21 cellular contexts compared by ENCODE assay signal in the genomic region with DNA sequence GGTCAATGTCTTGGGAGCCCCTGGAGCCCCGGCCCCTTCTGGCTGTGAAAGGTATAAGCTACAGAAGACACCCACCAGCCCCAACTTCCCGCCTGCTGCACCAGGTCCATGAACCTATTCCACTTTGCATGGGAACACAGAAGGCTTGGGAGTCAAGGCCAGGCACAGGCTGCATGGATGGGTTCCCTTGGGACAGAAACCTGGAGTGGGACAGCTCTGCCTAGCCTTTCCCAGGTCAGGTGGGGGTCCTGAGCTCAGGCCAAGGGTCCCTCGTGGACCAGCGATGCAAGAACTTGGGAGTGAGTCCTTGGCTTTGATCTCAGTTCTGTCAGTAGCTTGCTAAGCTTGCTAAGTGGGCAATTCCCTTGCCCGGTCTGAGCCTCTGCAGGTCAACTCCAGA. TPM values are rescaled to one million over a fixed set of nuclear protein-coding genes. Genes with fewer than 3 reads are reported as not detected.
DNase-seq lines count a peak whose midpoint lies in the region; ATAC-seq and TF ChIP-seq lines count a peak whose summit lies in the region.
"Had no signal": no experiment of that assay in that cellular context is flagged by ENCODE, and none has a peak within 500 bp of the region (broad histone marks: within the 10 kb centered on the region; RNA-seq: fewer than 3 reads in every experiment).

No MANE protein-coding gene starts in this region.

- 100% methylated on average over 2 of the region's 5 CpGs for WGBS in SK-N-SH (ENCODE audit: low lambda C conversion rate)

- peaks cover 25% of the 10 kb centered on the region for H3K79me2 ChIP-seq in SK-N-SH (ENCODE audit: insufficient read depth)

- POLR2A ChIA-PET in SK-N-SH (lab: Yijun Ruan, JAX) = interaction anchor here (0.6 to 0.7 kb wide), 2 partner anchors 42 to 191 kb away, joined by 3 read pairs; no protein-coding TSS in a partner anchor
- POLR2A ChIA-PET in RWPE1 (lab: Yijun Ruan, JAX; ENCODE audit: low non-redundant PET) = no interaction called here

- CTCF ChIA-PET in SK-N-SH (lab: Yijun Ruan, JAX) = interaction anchor here (1.0 to 1.5 kb wide), 2 partner anchors 35 to 117 kb away, joined by 4 read pairs; no protein-coding TSS in a partner anchor
- CTCF ChIA-PET in RWPE1 (lab: Yijun Ruan, JAX) = interaction anchor here (0.5 to 0.6 kb wide), 2 partner anchors 103 to 1586 kb away, joined by 4 read pairs; no protein-coding TSS in a partner anchor

- TF ChIP-seq EP300 in SK-N-SH (IDR thresholded peaks at IDR 0.05; ENCODE audit: borderline replicate concordance in 1 of 2, low read depth in 1 of 2, low read length in 1 of 2) = no peak

- no peak overlapping the region for H3K9ac ChIP-seq in SK-N-SH
- H3K9ac ChIP-seq: KMS-11 had no signal

- H3K9me2 ChIP-seq in SK-N-SH = no peaks in the 10 kb centered on the region

- H3K4me1 ChIP-seq in SK-N-SH (ENCODE audit: control insufficient read depth in 1 of 2, insufficient read depth in 2 of 2, low read depth in 1 of 2, low read length in 1 of 2) (peaks cover under 1% of the 10 kb centered on the region in 2 experiments; a peak in 3 of 4 replicates), lower lobe of right lung (peaks cover 3% of the 10 kb centered on the region)

- H3K36me3 ChIP-seq in SK-N-SH (replicated peaks in 1 of 2; ENCODE audit: control insufficient read depth in 1 of 2, insufficient read depth in 2 of 2, low read length in 1 of 2) (peaks cover 58 to 97% of the 10 kb centered on the region in 2 experiments), lower lobe of right lung (peaks cover 100% of the 10 kb centered on the region)

- ATAC-seq in SK-N-SH treated with all-trans-retinoic acid at 6 μM for 48 hours (no peak), lower lobe of right lung (no peak), HG03521 (IDR thresholded peaks at IDR 0.05; ENCODE audit: unreplicated experiment) (no peak), HG03342 (IDR thresholded peaks at IDR 0.05; ENCODE audit: unreplicated experiment) (no peak)
- ATAC-seq: CD8-positive, alpha-beta T cell had no signal

- TF ChIP-seq RAD21 in SK-N-SH (IDR thresholded peaks at IDR 0.05; ENCODE audit: low read length) = no peak

- no peaks in the 10 kb centered on the region for H3F3A ChIP-seq in SK-N-SH (replicated peaks; ENCODE audit: insufficient read depth)

- H3K27me3 ChIP-seq in SK-N-SH (ENCODE audit: insufficient read depth) (no peaks in the 10 kb centered on the region), lower lobe of right lung (ENCODE audit: low read depth) (no peaks in the 10 kb centered on the region)
- H3K27me3 ChIP-seq: Peyer's patch had no signal

- H3K27ac ChIP-seq in SK-N-SH (ENCODE audit: low read depth in 2 of 2, low read length in 1 of 2) (no peak overlapping the region), RWPE1 (peak overlapping the region; percentile 72), lower lobe of right lung (peak overlapping the region; percentile 21)
- H3K27ac ChIP-seq: 22Rv1, KMS-11, Peyer's patch had no signal

- H3K9me3 ChIP-seq in SK-N-SH (no peaks in the 10 kb centered on the region), lower lobe of right lung (no peaks in the 10 kb centered on the region)
- H3K9me3 ChIP-seq: Peyer's patch had no signal

- no peak overlapping the region for H2AFZ ChIP-seq in SK-N-SH (ENCODE audit: low read depth)

- peak; percentile 8 for DNase-seq in SK-N-SH
- DNase-seq in AG20443 (ENCODE audit: low spot score) = peak; percentile 10
- DNase-seq in RWPE1 (ENCODE audit: low spot score) = no peak
- DNase-seq in lower lobe of right lung = peak; percentile 17
- DNase-seq in amygdala (lab: John Stamatoyannopoulos, UW) = no peak
- DNase-seq: Calu3; CD8-positive, alpha-beta T cell; DMS79; MV-4-11; NCI-H1694 treated with DMSO at 0.1 percent for 48 hours; NCI-H2107; NCI-H510A; NCI-H748 treated with DMSO at 0.1 percent for 48 hours; NK-92 treated with Interleukin-12 subunit alpha and Interleukin-12 subunit beta, amount 100 ng/mL, for 24 hours; SHP77 had no signal

- intact Hi-C loops in lower lobe of right lung (cut with DNase I) = no loop called here

- TF ChIP-seq CTCF in SK-N-SH (IDR thresholded peaks at IDR 0.05) = no peak
- no peak for TF ChIP-seq CTCF in RWPE1 (conservative IDR thresholded peaks at IDR 0.05; ENCODE audit: low read depth)
- no peak for TF ChIP-seq CTCF in lower lobe of right lung (IDR thresholded peaks at IDR 0.05)

- H3K4me2 ChIP-seq in SK-N-SH = no peak overlapping the region
- H3K4me2 ChIP-seq: KMS-11 had no signal

- no peaks in the 10 kb centered on the region for H4K20me1 ChIP-seq in SK-N-SH (ENCODE audit: insufficient read depth)

- H3K4me3 ChIP-seq in SK-N-SH (ENCODE audit: low read depth in 2 of 2, low read length in 1 of 2) (no peak overlapping the region), lower lobe of right lung (no peak overlapping the region)
- H3K4me3 ChIP-seq: Peyer's patch had no signal

TF ChIP-seq in SK-N-SH, 30 proteins besides CTCF, POLR2A, EP300 and RAD21 (continues in another document):
- TF ChIP-seq SMC3 (IDR thresholded peaks at IDR 0.05; ENCODE audit: low read depth, low read length) (no peak), SIN3A (IDR thresholded peaks at IDR 0.05; ENCODE audit: borderline replicate concordance, low read depth, low read length) (no peak), YY1 (IDR thresholded peaks at IDR 0.05; ENCODE audit: low read depth) (no peak), MEF2A (IDR thresholded peaks at IDR 0.05; ENCODE audit: borderline replicate concordance, low read depth) (no peak), GATA2 (CRISPR knock-in tag; IDR thresholded peaks at IDR 0.05) (no peak), GABPA (IDR thresholded peaks at IDR 0.05; ENCODE audit: low read depth) (no peak), TAF1 (IDR thresholded peaks at IDR 0.05; ENCODE audit: borderline replicate concordance, low read depth, low read length) (no peak), USF1 (IDR thresholded peaks at IDR 0.05; ENCODE audit: borderline replicate concordance, low read depth) (no peak)
- TF ChIP-seq, protein P1, sequence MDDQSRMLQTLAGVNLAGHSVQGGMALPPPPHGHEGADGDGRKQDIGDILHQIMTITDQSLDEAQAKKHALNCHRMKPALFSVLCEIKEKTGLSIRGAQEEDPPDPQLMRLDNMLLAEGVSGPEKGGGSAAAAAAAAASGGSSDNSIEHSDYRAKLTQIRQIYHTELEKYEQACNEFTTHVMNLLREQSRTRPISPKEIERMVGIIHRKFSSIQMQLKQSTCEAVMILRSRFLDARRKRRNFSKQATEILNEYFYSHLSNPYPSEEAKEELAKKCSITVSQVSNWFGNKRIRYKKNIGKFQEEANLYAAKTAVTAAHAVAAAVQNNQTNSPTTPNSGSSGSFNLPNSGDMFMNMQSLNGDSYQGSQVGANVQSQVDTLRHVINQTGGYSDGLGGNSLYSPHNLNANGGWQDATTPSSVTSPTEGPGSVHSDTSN (IDR thresholded peaks at IDR 0.05) = no peak

TF ChIP-seq in SK-N-SH treated with all-trans-retinoic acid at 6 μM for 48 hours, 23 proteins besides CTCF, POLR2A, EP300 and RAD21:
- TF ChIP-seq TOX (CRISPR knock-in tag; IDR thresholded peaks at IDR 0.05; ENCODE audit: borderline replicate concordance) (no peak), OSR1 (CRISPR knock-in tag; IDR thresholded peaks at IDR 0.05) (no peak), GLIS3 (CRISPR knock-in tag; IDR thresholded peaks at IDR 0.05) (no peak), SNAI2 (CRISPR knock-in tag; IDR thresholded peaks at IDR 0.05) (no peak)

RNA-seq across cellular contexts. Expression of gene TKT, which starts 25.0 kb away (rescaled TPM):
- 119 and 144 TPM in 2 replicates for polyA plus RNA-seq in SK-N-SH (2012; rRNA removed)
- polyA plus RNA-seq in SK-N-SH (2012; cell fraction: cytosol; rRNA removed) = 70.5 and 99.2 TPM in 2 replicates
- polyA plus RNA-seq in SK-N-SH (2012; cell fraction: nucleus; rRNA removed) = 178 and 225 TPM in 2 replicates
- total RNA-seq in lower lobe of right lung = 437 TPM

Comparison
In these comparisons a context has a peak if more than half of its experiments do, and no peak if none do; other contexts are left out.
1. DNase-seq: peak in SK-N-SH (single experiment), AG20443 (single experiment) and lower lobe of right lung (single experiment); none in RWPE1 (single experiment) and amygdala (0 of 56).
2. H3K27ac ChIP-seq: peak in RWPE1 (single experiment) and lower lobe of right lung (single experiment); none in SK-N-SH (0 of 2).